Comparison of ENCODE assay signal across 13 cellular contexts in the genomic region with DNA sequence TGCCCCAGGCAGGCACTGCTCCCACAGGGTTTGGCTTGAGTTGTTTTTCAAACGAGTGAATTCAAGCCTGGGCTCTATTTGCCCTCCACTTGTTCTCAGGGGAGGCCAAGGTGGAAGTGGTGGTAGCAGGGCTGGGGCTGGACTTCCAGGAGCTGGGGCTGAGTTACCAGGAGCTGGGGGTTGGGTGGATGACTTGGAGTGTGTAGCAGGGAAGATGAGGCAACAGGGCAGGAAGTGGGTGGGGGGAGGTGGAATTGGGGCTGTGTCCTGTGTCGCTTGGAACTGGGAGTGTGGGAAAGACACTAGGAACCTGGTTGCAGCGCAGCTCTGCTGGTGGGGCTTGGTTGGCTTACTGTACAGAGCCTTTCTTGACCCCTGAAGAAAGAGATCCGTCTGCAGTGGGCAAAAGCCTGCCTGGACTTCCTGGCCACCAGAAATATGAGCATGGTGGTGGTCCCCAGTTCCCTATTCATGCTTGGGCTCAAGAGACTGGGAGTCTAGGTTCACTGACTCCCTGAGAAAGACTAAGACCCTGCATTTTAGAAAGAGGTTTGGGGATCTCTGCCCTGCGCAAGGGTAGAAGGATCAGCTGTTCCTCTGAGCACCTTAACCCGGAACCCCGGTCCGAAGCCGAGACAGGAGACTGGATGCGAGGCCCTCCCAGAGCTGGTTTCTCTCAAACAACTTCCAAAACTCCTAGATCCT. TPM values are rescaled to one million over a fixed set of nuclear protein-coding genes. Genes with fewer than 3 reads are reported as not detected.
A peak's percentile ranks its signal among the peaks of the same experiment; 100 is the strongest.
DNase-seq lines count a peak whose midpoint lies in the region; ATAC-seq and TF ChIP-seq lines count a peak whose summit lies in the region.
"Had no signal": no experiment of that assay in that cellular context is flagged by ENCODE, and none has a peak within 500 bp of the region (broad histone marks: within the 10 kb centered on the region; RNA-seq: fewer than 3 reads in every experiment).

No MANE protein-coding gene starts in this region.

- ATAC-seq in GM21360 (IDR thresholded peaks at IDR 0.05; ENCODE audit: unreplicated experiment), result no peak

- peak overlapping the region; percentile 80 to 89 (median 85) for H3K4me3 Mint-ChIP-seq in CD8-positive, alpha-beta memory T cell
- H3K4me3 Mint-ChIP-seq in IgD-negative memory B cell (peak overlapping the region; percentile 71 to 96 (median 88)), nephron progenitor cell (peak overlapping the region; percentile 70)
- H3K4me3 Mint-ChIP-seq: HFFc6 had no signal

- H3K9me3 Mint-ChIP-seq in CD8-positive, alpha-beta memory T cell, result no peaks in the 10 kb centered on the region
- H3K9me3 Mint-ChIP-seq in IgD-negative memory B cell (peaks cover 0 to 2% (median 0%) of the 10 kb centered on the region in 3 donors), nephron progenitor cell (no peaks in the 10 kb centered on the region)
- H3K9me3 Mint-ChIP-seq: HFFc6 had no signal

- peaks cover 25 to 37% (median 28%) of the 10 kb centered on the region in 3 donors for H3K4me1 Mint-ChIP-seq in CD8-positive, alpha-beta memory T cell
- H3K4me1 Mint-ChIP-seq in IgD-negative memory B cell, result peaks cover 10 to 16% (median 11%) of the 10 kb centered on the region in 3 donors
- peaks cover 26% of the 10 kb centered on the region for H3K4me1 Mint-ChIP-seq in nephron progenitor cell

- no peak for TF ChIP-seq CTCF in ascending aorta (IDR thresholded peaks at IDR 0.05)
- TF ChIP-seq CTCF in nephron progenitor cell (IDR thresholded peaks at IDR 0.05), result no peak
- TF ChIP-seq CTCF in brain microvascular endothelial cell (IDR thresholded peaks at IDR 0.05; ENCODE audit: low read depth, low read length, missing control alignments), result no peak

- POLR2A ChIA-PET in CD8-positive, alpha-beta memory T cell (lab: Charles Lee), result no interaction called here

- intact Hi-C loops in ascending aorta (cut with DNase I), result no loop called here

- H3K4me3 ChIP-seq in CD8-positive, alpha-beta memory T cell (ENCODE audit: low read length), result no peak overlapping the region
- H3K4me3 ChIP-seq in ascending aorta, result peak overlapping the region; percentile 42 to 54
- H3K4me3 ChIP-seq in brain microvascular endothelial cell (ENCODE audit: low read depth, low read length), result no peak overlapping the region

- no peaks in the 10 kb centered on the region for H3K9me3 ChIP-seq in CD8-positive, alpha-beta memory T cell (ENCODE audit: low read length)
- H3K9me3 ChIP-seq in ascending aorta, result no peaks in the 10 kb centered on the region

- H3K36me3 ChIP-seq in CD8-positive, alpha-beta memory T cell (ENCODE audit: insufficient read depth, low read length), result no peaks in the 10 kb centered on the region
- H3K36me3 ChIP-seq in ascending aorta (no peaks in the 10 kb centered on the region), brain microvascular endothelial cell (replicated peaks) (no peaks in the 10 kb centered on the region)

- no peaks in the 10 kb centered on the region for H3K27me3 ChIP-seq in CD8-positive, alpha-beta memory T cell (ENCODE audit: insufficient read depth, low read length, poor library complexity, severe bottlenecking)
- H3K27me3 ChIP-seq in ascending aorta (peaks cover 17% of the 10 kb centered on the region), brain microvascular endothelial cell (replicated peaks) (peaks cover 34% of the 10 kb centered on the region)

- peak overlapping the region in 7 of 8 donors; percentile 46 to 85 (median 60) for H3K27ac Mint-ChIP-seq in CD8-positive, alpha-beta memory T cell
- peak overlapping the region in 2 of 3 donors; percentile 80 to 89 for H3K27ac Mint-ChIP-seq in IgD-negative memory B cell
- H3K27ac Mint-ChIP-seq in nephron progenitor cell, result no peak overlapping the region
- H3K27ac Mint-ChIP-seq: HFFc6 had no signal

- CTCF ChIA-PET in CD8-positive, alpha-beta memory T cell (lab: Charles Lee), result interaction anchor here (2.0 to 2.2 kb wide), 2 partner anchors 7 to 151 kb away, joined by 6 to 13 read pairs; no protein-coding TSS in a partner anchor

- peaks cover 20% of the 10 kb centered on the region for H3K4me1 ChIP-seq in CD8-positive, alpha-beta memory T cell (ENCODE audit: insufficient read depth, low read length)
- peaks cover 0 to 16% of the 10 kb centered on the region in 2 donors for H3K4me1 ChIP-seq in ascending aorta

- DNase-seq in CD8-positive, alpha-beta memory T cell, result no peak
- no peak for DNase-seq in ascending aorta (ENCODE audit: low spot score in 2 of 2)
- no peak for DNase-seq in nephron progenitor cell
- DNase-seq in brain microvascular endothelial cell, result no peak
- DNase-seq in hepatic stellate cell (ENCODE audit: low spot score), result no peak
- no peak for DNase-seq in NOMO-1 (lab: John Stamatoyannopoulos, UW; ENCODE audit: unreplicated experiment in 2 of 2)
- DNase-seq: anterior cingulate cortex; HFFc6; NCI-H524; stimulated activated naive CD4-positive, alpha-beta T cell treated with Interleukin-2 at 50 U/mL for 16 hours had no signal

- no peak overlapping the region for H3K27ac ChIP-seq in CD8-positive, alpha-beta memory T cell (ENCODE audit: low read depth, low read length)
- H3K27ac ChIP-seq in ascending aorta (no peak overlapping the region), brain microvascular endothelial cell (no peak overlapping the region)

- H3K36me3 Mint-ChIP-seq in CD8-positive, alpha-beta memory T cell, result peaks cover 0 to 3% (median 0%) of the 10 kb centered on the region in 3 donors
- H3K36me3 Mint-ChIP-seq in IgD-negative memory B cell (peaks cover 3% of the 10 kb centered on the region), nephron progenitor cell (ENCODE audit: low read depth) (no peaks in the 10 kb centered on the region)

- in situ Hi-C loops in brain microvascular endothelial cell (cut with HindIII; ENCODE audit: low pct_ligation_motif_present, low sequenced_read_pairs), result no loop called here

- peaks cover 0 to 2% of the 10 kb centered on the region in 2 donors for H3K27me3 Mint-ChIP-seq in CD8-positive, alpha-beta memory T cell
- peaks cover 15% of the 10 kb centered on the region for H3K27me3 Mint-ChIP-seq in IgD-negative memory B cell
- H3K27me3 Mint-ChIP-seq in nephron progenitor cell (ENCODE audit: low read depth, poor library complexity), result peaks cover 99% of the 10 kb centered on the region

RNA-seq across cellular contexts. Expression of gene TFAP2E, which starts 3.1 kb away (rescaled TPM):
- total RNA-seq in CD8-positive, alpha-beta memory T cell, result 1 to 10 TPM in 1 of 2 experiments, under 1 TPM in 1; 0.69 to 1.0 TPM
- polyA plus RNA-seq in CD8-positive, alpha-beta memory T cell, result 0.41 TPM
- 0.31 TPM for polyA plus RNA-seq in IgD-negative memory B cell
- total RNA-seq in ascending aorta, result 10.2 TPM
- total RNA-seq: G401 had no signal

RNA-seq across cellular contexts. Expression of gene NCDN, which starts 18.6 kb away (rescaled TPM):
- 10 to 100 TPM; 49.0 to 50.4 TPM for total RNA-seq in CD8-positive, alpha-beta memory T cell
- 15.7 TPM for polyA plus RNA-seq in CD8-positive, alpha-beta memory T cell
- polyA plus RNA-seq in IgD-negative memory B cell, result 13.3 TPM
- total RNA-seq in ascending aorta, result 20.1 TPM

RNA-seq across cellular contexts. Expression of gene KIAA0319L, which starts 19.0 kb away (rescaled TPM):
- 10 to 100 TPM; 28.5 to 30.4 TPM for total RNA-seq in CD8-positive, alpha-beta memory T cell
- 29.3 TPM for polyA plus RNA-seq in CD8-positive, alpha-beta memory T cell
- polyA plus RNA-seq in IgD-negative memory B cell, result 25.2 TPM
- 44.9 TPM for total RNA-seq in ascending aorta

Comparison
In these comparisons a context has a peak if more than half of its experiments do, and no peak if none do; other contexts are left out.
1. H3K4me3 ChIP-seq: peak in ascending aorta (2 of 2); none in CD8-positive, alpha-beta memory T cell (single experiment) and brain microvascular endothelial cell (single experiment).
2. Peak in every context shown above with its lines, with median percentiles within 50 percentile points of each other: H3K4me3 Mint-ChIP-seq.